In the genomic region with DNA sequence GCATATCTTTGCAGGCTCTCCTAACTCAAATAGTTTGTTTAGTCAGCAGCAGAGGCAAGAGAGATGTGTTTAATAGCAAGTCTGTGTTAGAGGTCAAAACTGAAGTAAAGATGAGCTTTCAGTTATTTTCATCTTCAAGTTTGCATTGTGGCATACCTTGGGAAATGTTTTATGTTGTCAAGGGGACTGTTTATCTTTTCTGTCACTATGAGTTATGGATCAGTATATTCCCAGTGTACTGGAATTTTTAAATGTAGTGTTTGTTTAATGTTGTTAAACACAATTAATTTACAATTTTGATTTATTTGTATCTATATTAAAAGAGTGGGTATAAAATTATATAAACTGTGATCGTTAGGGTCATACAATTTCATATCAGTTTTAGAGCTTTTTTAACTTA, we compare ENCODE assay signal across 15 cellular contexts.
DNase-seq lines count a peak whose midpoint lies in the region; ATAC-seq, FAIRE-seq and TF ChIP-seq lines count a peak whose summit lies in the region.
"Had no signal": no experiment of that assay in that cellular context is flagged by ENCODE, and none has a peak within 500 bp of the region (broad histone marks: within the 10 kb centered on the region; RNA-seq: fewer than 3 reads in every experiment).

No MANE protein-coding gene starts in this region.

- no peaks in the 10 kb centered on the region for H3K9me3 ChIP-seq in right lobe of liver
- no peaks in the 10 kb centered on the region for H3K9me3 ChIP-seq in HepG2 (ENCODE audit: low read length)
- H3K9me3 ChIP-seq in esophagus muscularis mucosa, result no peaks in the 10 kb centered on the region
- no peaks in the 10 kb centered on the region for H3K9me3 ChIP-seq in neuron (ENCODE audit: low read length)
- H3K9me3 ChIP-seq: A549, testis had no signal

- H3K4me2 ChIP-seq in HepG2 (ENCODE audit: low read depth, low read length), result no peak overlapping the region
- H3K4me2 ChIP-seq: A549 had no signal

- no TSS peak for BruUV-seq in HepG2 (replicated peaks; lab: Mats Ljungman, UMichigan)

- in situ Hi-C loops in HepG2 (cut with HindIII; ENCODE audit: extremely low pct_ligation_motif_present, low pct_unique_long_range_greater_than_20kb), result loop anchor here (25.0 kb wide), 1 partner anchor 324 kb away; a partner anchor contains a TSS

- no peak overlapping the region for H3K9ac ChIP-seq in HepG2 (ENCODE audit: insufficient read depth, low read depth, low read length)

- no peak for FAIRE-seq in HepG2 (lab: Jason Lieb, UNC)
- FAIRE-seq: A549 had no signal

- peaks cover 0 to 8% (median 4%) of the 10 kb centered on the region in 4 donors for H3K4me1 ChIP-seq in right lobe of liver
- peaks cover 31% of the 10 kb centered on the region for H3K4me1 ChIP-seq in HepG2 (ENCODE audit: insufficient read depth, low read length)
- peaks cover 18 to 61% (median 44%) of the 10 kb centered on the region in 4 donors for H3K4me1 ChIP-seq in esophagus muscularis mucosa
- peaks cover 15% of the 10 kb centered on the region for H3K4me1 ChIP-seq in neuron (ENCODE audit: insufficient read depth, low read length)

- 64% methylated on average over 1 of the region's 1 CpG for WGBS in right lobe of liver (ENCODE audit: insufficient coverage, low coverage, low lambda C conversion rate, missing lambda C conversion rate)
- WGBS in HepG2 (ENCODE audit: low lambda C conversion rate), result 33% methylated on average over 1 of the region's 1 CpG
- WGBS in esophagus muscularis mucosa, result 40% methylated on average over 1 of the region's 1 CpG

- no peaks in the 10 kb centered on the region for H4K20me1 ChIP-seq in HepG2 (ENCODE audit: insufficient read depth, low read length)

- no peaks in the 10 kb centered on the region for H3K79me2 ChIP-seq in HepG2 (ENCODE audit: insufficient read depth, low read length)

- CTCF ChIA-PET in HepG2 (lab: Yijun Ruan, JAX; ENCODE audit: low intra/inter-chr PET ratio, low total read pairs), result no interaction called here

- intact Hi-C loops in right lobe of liver (cut with DNase I) (loop anchor here in 1 of 2 donors (10.0 kb wide), 1 partner anchor 326 kb away; a partner anchor contains a TSS), HepG2 (cut with micrococcal nuclease; ENCODE audit: unreplicated experiment) (no loop called here), esophagus muscularis mucosa (cut with DNase I) (loop anchor here (10.0 kb wide), 1 partner anchor 856 kb away; no protein-coding TSS in a partner anchor)

- H3K27ac ChIP-seq in right lobe of liver (no peak overlapping the region), HepG2 (ENCODE audit: extremely low read length, insufficient read depth, low read length) (no peak overlapping the region), esophagus muscularis mucosa (replicated peaks in 1 of 4) (peak overlapping the region; percentile 20 to 98 (median 97))
- H3K27ac ChIP-seq: A549, testis had no signal

- ATAC-seq in right lobe of liver, result no peak
- no peak for ATAC-seq in HepG2
- ATAC-seq in GM18502 (IDR thresholded peaks at IDR 0.05; ENCODE audit: poor library complexity, unreplicated experiment), result no peak
- ATAC-seq in GM19467 (IDR thresholded peaks at IDR 0.05; ENCODE audit: unreplicated experiment), result no peak
- ATAC-seq: A549; naive thymus-derived CD4-positive, alpha-beta T cell; SK-N-SH treated with all-trans-retinoic acid at 6 μM for 48 hours had no signal

- POLR2A ChIA-PET in HepG2 (lab: Yijun Ruan, JAX), result no interaction called here

- H2AFZ ChIP-seq in HepG2 (ENCODE audit: low read length), result no peak overlapping the region
- H2AFZ ChIP-seq in neuron (ENCODE audit: low read depth, low read length), result no peak overlapping the region

- DNase-seq in right lobe of liver (no peak), HepG2 (ENCODE audit: low spot score) (no peak), esophagus muscularis mucosa (ENCODE audit: extremely low spot score) (no peak), Kasumi-1 (lab: John Stamatoyannopoulos, UW) (no peak), DMS53 treated with DMSO at 0.1 percent for 48 hours (lab: John Stamatoyannopoulos, UW; ENCODE audit: unreplicated experiment) (no peak)
- DNase-seq: activated CD4-positive, CD25-positive, alpha-beta regulatory T cell; activated naive CD8-positive, alpha-beta T cell treated with anti-CD3 and anti-CD28 coated beads, Interleukin-2, amount 10 ng/mL, durations not matched to agents 7 days and 5 days; naive thymus-derived CD4-positive, alpha-beta T cell; NCI-H2081 treated with DMSO at 0.1 percent for 48 hours; testis had no signal

- TF ChIP-seq POLR2A in right lobe of liver (IDR thresholded peaks at IDR 0.05) (no peak), HepG2 (IDR thresholded peaks at IDR 0.05; ENCODE audit: insufficient read depth in 1 of 2, low read depth in 2 of 2, low read length in 2 of 2) (no peak), esophagus muscularis mucosa (IDR thresholded peaks at IDR 0.05; ENCODE audit: low read depth) (no peak)

- H3K4me3 ChIP-seq in right lobe of liver (peak overlapping the region in 2 of 3 donors; percentile 66), HepG2 (replicated peaks in 1 of 3; ENCODE audit: insufficient read depth in 1 of 3, low read depth in 2 of 3, low read length in 3 of 3) (no peak overlapping the region), esophagus muscularis mucosa (peak overlapping the region; percentile 83 to 90 (median 85)), neuron (ENCODE audit: low read length) (peak overlapping the region; percentile 97)
- H3K4me3 ChIP-seq: A549 had no signal

- no peak for TF ChIP-seq RAD21 in HepG2 (CRISPR knock-in tag; IDR thresholded peaks at IDR 0.05)

- TF ChIP-seq CTCF in right lobe of liver (IDR thresholded peaks at IDR 0.05) (no peak), HepG2 (CRISPR knock-in tag; IDR thresholded peaks at IDR 0.05) (no peak), esophagus muscularis mucosa (IDR thresholded peaks at IDR 0.05) (no peak)

- no peak for TF ChIP-seq EP300 in HepG2 (IDR thresholded peaks at IDR 0.05; ENCODE audit: low read depth in 2 of 2, low read length in 2 of 2)
- TF ChIP-seq EP300 in HepG2 (CRISPR knock-in tag; IDR thresholded peaks at IDR 0.05; ENCODE audit: borderline replicate concordance), result no peak
- TF ChIP-seq EP300 in esophagus muscularis mucosa (IDR thresholded peaks at IDR 0.05), result no peak

- H3K36me3 ChIP-seq in right lobe of liver (no peaks in the 10 kb centered on the region), HepG2 (replicated peaks in 1 of 2; ENCODE audit: control insufficient read depth in 1 of 2, insufficient read depth in 2 of 2, low read length in 2 of 2) (no peaks in the 10 kb centered on the region), esophagus muscularis mucosa (no peaks in the 10 kb centered on the region), neuron (ENCODE audit: insufficient read depth, low read length) (no peaks in the 10 kb centered on the region)

- H3K27me3 ChIP-seq in right lobe of liver, result no peaks in the 10 kb centered on the region
- peaks cover 1 to 16% of the 10 kb centered on the region in 2 experiments; a peak in 4 of 5 replicates for H3K27me3 ChIP-seq in HepG2 (ENCODE audit: control insufficient read depth in 1 of 2, insufficient read depth in 2 of 2, low read length in 2 of 2)
- H3K27me3 ChIP-seq in esophagus muscularis mucosa, result peaks cover 0 to 20% (median 0%) of the 10 kb centered on the region in 4 donors
- H3K27me3 ChIP-seq in neuron (ENCODE audit: insufficient read depth, low read length), result no peaks in the 10 kb centered on the region

TF ChIP-seq in HepG2, 621 proteins besides CTCF, POLR2A, EP300 and RAD21:
- TF ChIP-seq TBX3 (IDR thresholded peaks at IDR 0.05; ENCODE audit: borderline replicate concordance) (no peak), ZSCAN21 (CRISPR knock-in tag; IDR thresholded peaks at IDR 0.05; ENCODE audit: borderline replicate concordance) (no peak), XRCC5 (optimal IDR thresholded peaks at IDR 0.05; ENCODE audit: low read length) (no peak), ZNF24 (IDR thresholded peaks at IDR 0.05) (no peak), SOX5 (CRISPR knock-in tag; IDR thresholded peaks at IDR 0.05; ENCODE audit: borderline replicate concordance) (no peak), ZNF446 (CRISPR knock-in tag; IDR thresholded peaks at IDR 0.05) (no peak), ZFP37 (CRISPR knock-in tag; IDR thresholded peaks at IDR 0.05; ENCODE audit: borderline replicate concordance) (no peak), PCBP1 (IDR thresholded peaks at IDR 0.05; ENCODE audit: borderline replicate concordance, low read depth, low read length) (no peak), KDM5A (IDR thresholded peaks at IDR 0.05; ENCODE audit: borderline replicate concordance, low read length) (no peak), ZNF3 (CRISPR knock-in tag; IDR thresholded peaks at IDR 0.05) (no peak)
TF ChIP-seq in HepG2: peak in this region for 0.

Comparison
In these comparisons a context has a peak if more than half of its experiments do, and no peak if none do; other contexts are left out.
1. H3K4me3 ChIP-seq: peak in right lobe of liver (2 of 3), esophagus muscularis mucosa (4 of 4) and neuron (single experiment); none in HepG2 (0 of 3).
2. H3K27ac ChIP-seq: peak in esophagus muscularis mucosa (4 of 4); none in right lobe of liver (0 of 3) and HepG2 (single experiment).